In the genomic region with DNA sequence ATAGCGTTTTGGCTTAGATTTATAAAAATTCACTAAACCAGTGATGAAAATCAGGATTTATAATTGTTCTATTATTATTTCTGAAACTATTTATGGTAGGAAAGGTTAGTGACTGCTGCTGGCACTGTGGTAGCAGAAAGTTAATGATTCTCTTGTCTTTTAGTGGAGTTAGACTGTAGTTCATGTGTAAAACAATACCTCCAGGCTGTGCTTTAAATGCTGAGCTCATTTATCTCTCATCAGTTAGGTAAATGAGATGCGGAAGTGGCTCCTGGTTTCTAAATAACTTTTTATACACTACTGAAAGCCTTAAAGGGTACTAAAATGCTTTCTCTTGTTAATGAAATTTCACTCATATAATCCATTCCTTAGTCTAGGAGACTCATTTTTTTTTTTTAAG, we compare ENCODE assay signal across 23 cellular contexts.
A peak's percentile ranks its signal among the peaks of the same experiment; 100 is the strongest.
DNase-seq lines count a peak whose midpoint lies in the region; ATAC-seq lines count a peak whose summit lies in the region.
"Had no signal": no experiment of that assay in that cellular context is flagged by ENCODE, and none has a peak within 500 bp of the region (broad histone marks: within the 10 kb centered on the region; RNA-seq: fewer than 3 reads in every experiment).

No MANE protein-coding gene starts in this region.

- no peaks in the 10 kb centered on the region for H3K27me3 ChIP-seq in HUES48 (ENCODE audit: control insufficient read depth, insufficient read depth, low read length)
- H3K27me3 ChIP-seq: suprapubic skin had no signal

- intact Hi-C loops in head of caudate nucleus (cut with DNase I), result no loop called here

- ATAC-seq in HG02763 (IDR thresholded peaks at IDR 0.05; ENCODE audit: unreplicated experiment) (no peak), GM21367 (IDR thresholded peaks at IDR 0.05; ENCODE audit: unreplicated experiment) (no peak)
- ATAC-seq: activated naive CD8-positive, alpha-beta T cell treated with anti-CD3 and anti-CD28 coated beads, Interleukin-2, amount 50 U/mL, for 24 hours; activated T-cell treated with anti-CD3 and anti-CD28 coated beads, Interleukin-2, amount 50 U/mL, for 4 hours; left lobe of liver had no signal

- 0 out of 2 replicates have a peak overlapping the region, but pooled peaks have one; percentile 2 for H3K4me3 ChIP-seq in HUES48 (ENCODE audit: low read depth, low read length)
- H3K4me3 ChIP-seq: prostate gland, suprapubic skin had no signal

- H3K36me3 ChIP-seq in HUES48 (ENCODE audit: control insufficient read depth, insufficient read depth, low read length), result peaks cover 20% of the 10 kb centered on the region
- H3K36me3 ChIP-seq: prostate gland, suprapubic skin had no signal

- H3K9ac ChIP-seq in HUES48 (ENCODE audit: low read depth, low read length), result no peak overlapping the region

- H3K4me1 ChIP-seq in HUES48 (ENCODE audit: control insufficient read depth, insufficient read depth, low read length), result peaks cover 61% of the 10 kb centered on the region
- H3K4me1 ChIP-seq: Caco-2, prostate gland, suprapubic skin had no signal

- no peaks in the 10 kb centered on the region for H3K9me3 ChIP-seq in HUES48 (ENCODE audit: control insufficient read depth, insufficient read depth, low read length)
- H3K9me3 ChIP-seq: Caco-2, prostate gland, suprapubic skin had no signal

- peak overlapping the region; percentile 71 for H3K27ac ChIP-seq in HUES48 (ENCODE audit: low read depth, low read length)
- H3K27ac ChIP-seq: C4-2B, prostate gland, suprapubic skin had no signal

- DNase-seq in OCI-M1 (lab: John Stamatoyannopoulos, UW) (peak; percentile 31), glomerular visceral epithelial cell (ENCODE audit: extremely low spot score) (peak; percentile 48), mucosa of gallbladder (ENCODE audit: low spot score) (peak; percentile 21), head of caudate nucleus (no peak), LoVo (ENCODE audit: low spot score) (no peak)
- DNase-seq: activated CD4-positive, alpha-beta T cell treated with anti-CD3 and anti-CD28 coated beads for 4 hours; activated naive CD8-positive, alpha-beta T cell treated with anti-CD3 and anti-CD28 coated beads, Interleukin-2, amount 50 U/mL, for 24 hours; activated T-cell treated with anti-CD3 and anti-CD28 coated beads, Interleukin-2, amount 50 U/mL, for 4 hours; Caco-2; mesenchymal stem cell; NCI-H1092 treated with DMSO at 0.1 percent for 48 hours; NCI-H187; NCI-H2171 treated with DMSO at 0.1 percent for 48 hours; NCI-H524 treated with DMSO at 0.1 percent for 48 hours; stimulated activated CD4-positive, alpha-beta T cell treated with anti-CD3 and anti-CD28 coated beads, Interleukin-15, amount 100 ng/mL, for 24 hours; stimulated activated naive CD4-positive, alpha-beta T cell had no signal

Comparison
In these comparisons a context has a peak if more than half of its experiments do, and no peak if none do; other contexts are left out.
1. DNase-seq: peak in OCI-M1 (single experiment), glomerular visceral epithelial cell (single experiment) and mucosa of gallbladder (single experiment); none in head of caudate nucleus (0 of 42) and LoVo (single experiment).